1 cellular context compared by ENCODE assay signal in genomic region chr21:23887709-23888303, GRCh38.
A peak's percentile ranks its signal among the peaks of the same experiment; 100 is the strongest.
TF ChIP-seq lines count a peak whose summit lies in the region.

No MANE protein-coding gene starts in this region.

TF ChIP-seq in K562, 482 proteins besides CTCF, POLR2A, EP300 and RAD21 (continued from another document):
- 0 out of 4 replicates have a peak, but pooled peaks of 1 of the 2 experiments have one; percentile 28 for TF ChIP-seq ZNF318 (IDR thresholded peaks at IDR 0.05; ENCODE audit: borderline replicate concordance in 1 of 2, low read depth in 1 of 2)
TF ChIP-seq in K562: peak in this region for 8.
